Comparison of ENCODE assay signal across 11 cellular contexts in the genomic region with DNA sequence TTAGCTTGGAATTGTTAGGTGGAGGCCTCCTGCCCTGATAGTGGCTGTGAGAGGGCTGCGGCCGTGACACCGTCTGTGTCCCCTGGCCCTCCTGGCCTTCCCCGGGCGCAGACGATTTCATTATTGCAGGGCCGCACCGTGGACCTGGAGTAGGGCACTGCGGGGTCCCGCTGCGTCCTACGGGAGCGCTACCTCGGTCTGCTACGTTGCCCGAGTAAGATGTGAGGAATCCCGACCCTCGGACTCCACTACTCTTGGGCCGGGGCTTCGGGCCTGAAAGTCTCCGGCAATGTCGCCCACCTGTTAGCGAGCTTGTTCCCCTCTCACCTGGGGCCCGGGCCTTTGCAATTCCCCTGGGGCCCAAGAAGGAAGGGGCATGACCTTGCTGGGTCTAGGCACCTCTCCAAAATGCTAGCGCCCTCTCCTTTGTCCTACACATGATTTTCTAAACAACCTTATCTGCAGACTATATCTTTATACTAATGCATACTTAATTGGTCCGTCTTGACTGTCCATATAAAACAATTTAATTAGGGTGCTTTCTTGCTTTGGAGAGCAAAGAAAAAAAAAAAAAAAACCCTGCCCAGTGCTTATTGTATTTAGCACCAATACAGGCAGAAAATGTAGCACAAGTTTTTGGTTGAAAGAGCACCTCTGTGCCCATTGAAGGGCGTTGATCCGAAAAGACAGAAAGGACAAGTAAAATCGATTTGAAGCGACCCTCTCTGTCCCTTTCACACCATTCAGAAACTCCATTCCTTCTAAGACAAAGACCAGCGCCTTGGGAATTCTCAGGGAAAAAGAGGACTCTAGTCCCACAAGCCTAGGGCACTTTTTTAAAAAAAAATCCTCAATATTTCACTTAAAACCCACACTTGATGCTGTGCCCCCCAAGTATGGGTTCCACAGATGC. TPM values are rescaled to one million over a fixed set of nuclear protein-coding genes. Genes with fewer than 3 reads are reported as not detected.
A peak's percentile ranks its signal among the peaks of the same experiment; 100 is the strongest.
DNase-seq lines count a peak whose midpoint lies in the region; ATAC-seq and TF ChIP-seq lines count a peak whose summit lies in the region.
"Had no signal": no experiment of that assay in that cellular context is flagged by ENCODE, and none has a peak within 500 bp of the region (broad histone marks: within the 10 kb centered on the region; RNA-seq: fewer than 3 reads in every experiment).

No MANE protein-coding gene starts in this region.

- TF ChIP-seq POLR2A in upper lobe of left lung (IDR thresholded peaks at IDR 0.05): no peak

- intact Hi-C loops in Right ventricle myocardium inferior (cut with DNase I): loop anchor here (2.0 kb wide), 1 partner anchor 481 kb away; no protein-coding TSS in a partner anchor
- intact Hi-C loops in cardiac septum (cut with DNase I): loop anchor here (10.0 kb wide), 3 partner anchors 479 to 1189 kb away; no protein-coding TSS in a partner anchor

- peaks cover 0 to 24% (median 2%) of the 10 kb centered on the region in 4 donors for H3K27me3 ChIP-seq in upper lobe of left lung

- H3K4me1 ChIP-seq in upper lobe of left lung: peaks cover 0 to 27% (median 9%) of the 10 kb centered on the region in 4 donors

- peak overlapping the region; percentile 76 for H3K4me3 Mint-ChIP-seq in glutamatergic neuron (ENCODE audit: unreplicated experiment)
- H3K4me3 Mint-ChIP-seq in neural crest cell: peak overlapping the region; percentile 98
- H3K4me3 Mint-ChIP-seq: activated naive CD4-positive, alpha-beta T cell treated with anti-CD3 and anti-CD28 coated beads, Interleukin-2, amount 50 U/mL, for 24 hours had no signal

- TF ChIP-seq CTCF in glutamatergic neuron (IDR thresholded peaks at IDR 0.05; ENCODE audit: partially characterized antibody, unreplicated experiment): no peak
- TF ChIP-seq CTCF in neural crest cell (conservative IDR thresholded peaks at IDR 0.05): no peak
- TF ChIP-seq CTCF in upper lobe of left lung (IDR thresholded peaks at IDR 0.05): no peak

- no peak for TF ChIP-seq EP300 in upper lobe of left lung (IDR thresholded peaks at IDR 0.05)

- H3K27me3 Mint-ChIP-seq in glutamatergic neuron (ENCODE audit: unreplicated experiment) (peaks cover 28% of the 10 kb centered on the region), neural crest cell (ENCODE audit: low read depth) (peaks cover 33% of the 10 kb centered on the region)

- H3K27ac ChIP-seq in upper lobe of left lung: peak overlapping the region; percentile 78 to 93 (median 91)

- 67 to 80% methylated on average over 26 to 31 of the region's 31 CpGs for WGBS in upper lobe of left lung, 2 donors

- peaks cover 11% of the 10 kb centered on the region for H3K4me1 Mint-ChIP-seq in glutamatergic neuron (ENCODE audit: low read depth, unreplicated experiment)
- H3K4me1 Mint-ChIP-seq in neural crest cell: peaks cover 80% of the 10 kb centered on the region

- H3K9me3 ChIP-seq in upper lobe of left lung: no peaks in the 10 kb centered on the region

- ATAC-seq in Right ventricle myocardium inferior (no peak), upper lobe of left lung (ENCODE audit: low FRiP score in 2 of 2) (no peak)

- no peaks in the 10 kb centered on the region for H3K36me3 Mint-ChIP-seq in glutamatergic neuron (ENCODE audit: unreplicated experiment)
- H3K36me3 Mint-ChIP-seq in neural crest cell (ENCODE audit: low read depth): no peaks in the 10 kb centered on the region

- peak overlapping the region in 2 of 4 donors; percentile 7 to 52 for H3K4me3 ChIP-seq in upper lobe of left lung

- peak; percentile 62 for DNase-seq in Right ventricle myocardium inferior (ENCODE audit: missing footprints)
- DNase-seq in cardiac septum (ENCODE audit: low spot score): no peak
- no peak for DNase-seq in glutamatergic neuron
- no peak for DNase-seq in neural crest cell (ENCODE audit: low read depth, low spot score)
- peak in 1 of 2 donors; percentile 67 for DNase-seq in upper lobe of left lung
- DNase-seq in glomerular visceral epithelial cell (ENCODE audit: extremely low spot score): no peak
- DNase-seq in middle frontal gyrus (ENCODE audit: extremely low spot score, low spot score): no peak
- no peak for DNase-seq in mesenteric fat pad (ENCODE audit: low spot score)
- DNase-seq: activated CD4-positive, alpha-beta T cell treated with anti-CD3 and anti-CD28 coated beads, Interleukin-2, amount 50 U/mL, for 48 hours; NCI-H526 treated with DMSO at 0.1 percent for 48 hours had no signal

- H3K36me3 ChIP-seq in upper lobe of left lung: no peaks in the 10 kb centered on the region

- H3K27ac Mint-ChIP-seq in glutamatergic neuron (ENCODE audit: unreplicated experiment) (no peak overlapping the region), neural crest cell (ENCODE audit: unreplicated experiment) (peak overlapping the region; percentile 99)
- H3K27ac Mint-ChIP-seq: activated naive CD4-positive, alpha-beta T cell treated with anti-CD3 and anti-CD28 coated beads, Interleukin-2, amount 50 U/mL, for 24 hours had no signal

- H3K9me3 Mint-ChIP-seq in glutamatergic neuron (ENCODE audit: unreplicated experiment) (peaks cover 11% of the 10 kb centered on the region), neural crest cell (no peaks in the 10 kb centered on the region)

RNA-seq across cellular contexts. Expression of gene NR2F2, which starts 7.0 kb away (rescaled TPM):
- 14.2 TPM for total RNA-seq in Right ventricle myocardium inferior
- total RNA-seq in cardiac septum: 21.0 TPM
- 1.9 TPM for total RNA-seq in glutamatergic neuron (ENCODE audit: unreplicated experiment)
- total RNA-seq in neural crest cell: 147 and 150 TPM in 2 replicates
- 10 to 100 TPM; 10.8 to 64.7 (median 30.1) TPM for total RNA-seq in upper lobe of left lung
- 76.3 TPM for total RNA-seq in mesenteric fat pad
